In the genomic region with DNA sequence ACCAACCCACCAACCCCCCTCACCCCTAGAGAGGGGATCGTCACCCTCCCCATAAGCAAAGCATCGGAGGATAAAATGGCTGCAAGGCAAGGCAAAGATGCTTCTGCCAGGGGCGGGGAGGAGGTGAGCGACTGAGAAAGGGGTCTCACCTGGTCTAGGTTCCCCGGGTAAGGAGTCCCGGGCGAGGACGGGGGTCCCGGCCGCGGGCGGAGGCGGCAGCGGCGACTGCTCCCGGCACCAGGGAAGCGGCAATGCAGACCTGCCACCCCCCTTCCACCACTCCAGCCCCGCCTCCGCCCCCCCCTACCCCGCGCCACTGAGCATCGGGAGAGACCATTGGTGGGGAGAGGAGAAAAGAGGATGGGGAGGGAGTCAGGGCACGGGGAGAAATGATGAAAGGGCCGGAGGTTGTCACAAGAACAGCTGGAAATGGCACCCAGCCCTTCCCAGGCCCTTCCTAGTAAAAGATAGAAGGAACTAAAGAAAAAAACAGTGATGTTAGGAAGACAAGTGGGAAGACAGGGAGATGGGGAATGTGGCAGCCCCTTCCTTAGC, we compare ENCODE assay signal across 8 cellular contexts. TPM values are rescaled to one million over a fixed set of nuclear protein-coding genes. Genes with fewer than 3 reads are reported as not detected.
DNase-seq lines count a peak whose midpoint lies in the region; ATAC-seq, FAIRE-seq and TF ChIP-seq lines count a peak whose summit lies in the region.

A gene with protein sequence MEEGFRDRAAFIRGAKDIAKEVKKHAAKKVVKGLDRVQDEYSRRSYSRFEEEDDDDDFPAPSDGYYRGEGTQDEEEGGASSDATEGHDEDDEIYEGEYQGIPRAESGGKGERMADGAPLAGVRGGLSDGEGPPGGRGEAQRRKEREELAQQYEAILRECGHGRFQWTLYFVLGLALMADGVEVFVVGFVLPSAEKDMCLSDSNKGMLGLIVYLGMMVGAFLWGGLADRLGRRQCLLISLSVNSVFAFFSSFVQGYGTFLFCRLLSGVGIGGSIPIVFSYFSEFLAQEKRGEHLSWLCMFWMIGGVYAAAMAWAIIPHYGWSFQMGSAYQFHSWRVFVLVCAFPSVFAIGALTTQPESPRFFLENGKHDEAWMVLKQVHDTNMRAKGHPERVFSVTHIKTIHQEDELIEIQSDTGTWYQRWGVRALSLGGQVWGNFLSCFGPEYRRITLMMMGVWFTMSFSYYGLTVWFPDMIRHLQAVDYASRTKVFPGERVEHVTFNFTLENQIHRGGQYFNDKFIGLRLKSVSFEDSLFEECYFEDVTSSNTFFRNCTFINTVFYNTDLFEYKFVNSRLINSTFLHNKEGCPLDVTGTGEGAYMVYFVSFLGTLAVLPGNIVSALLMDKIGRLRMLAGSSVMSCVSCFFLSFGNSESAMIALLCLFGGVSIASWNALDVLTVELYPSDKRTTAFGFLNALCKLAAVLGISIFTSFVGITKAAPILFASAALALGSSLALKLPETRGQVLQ (minus strand): TSS at position 255 of the 555 bp plus-strand sequence. CDS start 4,004 bp downstream, outside the sequence.

- peaks cover 29% of the 10 kb centered on the region for H3K4me1 Mint-ChIP-seq in activated T-cell treated with anti-CD3 and anti-CD28 coated beads, Interleukin-2, amount 50 U/mL, for 4 hours (ENCODE audit: low read depth)
- peaks cover 65% of the 10 kb centered on the region for H3K4me1 Mint-ChIP-seq in nephron progenitor cell

- H3K4me1 ChIP-seq in tibial artery, result peaks cover 0 to 31% (median 21%) of the 10 kb centered on the region in 4 donors

- no peak within 1 kb of the TSS for H3K27ac Mint-ChIP-seq in nephron progenitor cell

- peak within 1 kb of the TSS; percentile 84 for H3K4me3 Mint-ChIP-seq in activated T-cell treated with anti-CD3 and anti-CD28 coated beads, Interleukin-2, amount 50 U/mL, for 4 hours
- peak within 1 kb of the TSS; percentile 81 for H3K4me3 Mint-ChIP-seq in nephron progenitor cell

- TF ChIP-seq CTCF in nephron progenitor cell (IDR thresholded peaks at IDR 0.05) (no peak), tibial artery (IDR thresholded peaks at IDR 0.05) (no peak)

- H3K27ac ChIP-seq in tibial artery, result peak within 1 kb of the TSS; percentile 61 to 69

- H3K27me3 ChIP-seq in tibial artery, result no peaks in the 10 kb centered on the region

- in situ Hi-C loops in KBM-7 (cut with MboI; ENCODE audit: low pct_unique_long_range_greater_than_20kb, low sequenced_read_pairs), result no loop called here

- peak within 1 kb of the TSS; percentile 60 to 86 for H3K4me3 ChIP-seq in tibial artery

- peak; percentile 28 for FAIRE-seq in GM19239 (lab: Jason Lieb, UNC)

- DNase-seq in GM19239 (ENCODE audit: insufficient read length, low spot score), result no peak
- peak; percentile 72 for DNase-seq in NCI-H510A (lab: John Stamatoyannopoulos, UW)
- DNase-seq in activated T-cell treated with anti-CD3 and anti-CD28 coated beads, Interleukin-2, amount 50 U/mL, for 4 hours, result peak; percentile 31
- DNase-seq in fibroblast of peridontal ligament (ENCODE audit: extremely low read depth), result peak; percentile 69
- DNase-seq in nephron progenitor cell, result peak; percentile 68
- DNase-seq in tibial artery, result peak; percentile 67 to 81
- DNase-seq in KBM-7, result no peak

- peak; percentile 77 to 83 for ATAC-seq in activated T-cell treated with anti-CD3 and anti-CD28 coated beads, Interleukin-2, amount 50 U/mL, for 4 hours
- ATAC-seq in GM19395 (IDR thresholded peaks at IDR 0.05; ENCODE audit: unreplicated experiment), result no peak

- H3K27me3 Mint-ChIP-seq in activated T-cell treated with anti-CD3 and anti-CD28 coated beads, Interleukin-2, amount 50 U/mL, for 4 hours (ENCODE audit: low read depth), result peaks cover 3% of the 10 kb centered on the region
- peaks cover 6% of the 10 kb centered on the region for H3K27me3 Mint-ChIP-seq in nephron progenitor cell (ENCODE audit: low read depth, poor library complexity)

- intact Hi-C loops in tibial artery (cut with DNase I; ENCODE audit: low total_unique reads), result no loop called here

- H3K36me3 Mint-ChIP-seq in activated T-cell treated with anti-CD3 and anti-CD28 coated beads, Interleukin-2, amount 50 U/mL, for 4 hours (ENCODE audit: insufficient read depth), result peaks cover 12% of the 10 kb centered on the region
- peaks cover 23% of the 10 kb centered on the region for H3K36me3 Mint-ChIP-seq in nephron progenitor cell (ENCODE audit: low read depth)

- no peaks in the 10 kb centered on the region for H3K9me3 Mint-ChIP-seq in activated T-cell treated with anti-CD3 and anti-CD28 coated beads, Interleukin-2, amount 50 U/mL, for 4 hours
- H3K9me3 Mint-ChIP-seq in nephron progenitor cell, result no peaks in the 10 kb centered on the region

- peaks cover 5 to 22% (median 14%) of the 10 kb centered on the region in 3 donors for H3K36me3 ChIP-seq in tibial artery

- H3K9me3 ChIP-seq in tibial artery, result no peaks in the 10 kb centered on the region

RNA-seq across cellular contexts. Expression of the gene that starts here (rescaled TPM):
- 1 to 10 TPM; 4.8 to 5.4 (median 5.0) TPM for total RNA-seq in activated T-cell treated with anti-CD3 and anti-CD28 coated beads, Interleukin-2, amount 50 U/mL, for 4 hours

Comparison
In these comparisons a context has a peak if more than half of its experiments do, and no peak if none do; other contexts are left out.
1. DNase-seq: peak in NCI-H510A (single experiment), activated T-cell treated with anti-CD3 and anti-CD28 coated beads, Interleukin-2, amount 50 U/mL, for 4 hours (single experiment), fibroblast of peridontal ligament (single experiment), nephron progenitor cell (single experiment) and tibial artery (2 of 2); none in GM19239 (single experiment) and KBM-7 (single experiment).